1 cellular context compared by ENCODE assay signal in genomic region chr2:109915830-109916229, GRCh38. TPM values are rescaled to one million over a fixed set of nuclear protein-coding genes. Genes with fewer than 3 reads are reported as not detected.
"Had no signal": no experiment of that assay in that cellular context is flagged by ENCODE, and none has a peak within 500 bp of the region (broad histone marks: within the 10 kb centered on the region; RNA-seq: fewer than 3 reads in every experiment).

No MANE protein-coding gene starts in this region.

RNA-seq across cellular contexts. Expression of gene LIMS3, which starts 17.3 kb away (rescaled TPM):
- total RNA-seq: SK-MEL-5 had no signal
